1 cellular context compared by ENCODE assay signal in the genomic region with DNA sequence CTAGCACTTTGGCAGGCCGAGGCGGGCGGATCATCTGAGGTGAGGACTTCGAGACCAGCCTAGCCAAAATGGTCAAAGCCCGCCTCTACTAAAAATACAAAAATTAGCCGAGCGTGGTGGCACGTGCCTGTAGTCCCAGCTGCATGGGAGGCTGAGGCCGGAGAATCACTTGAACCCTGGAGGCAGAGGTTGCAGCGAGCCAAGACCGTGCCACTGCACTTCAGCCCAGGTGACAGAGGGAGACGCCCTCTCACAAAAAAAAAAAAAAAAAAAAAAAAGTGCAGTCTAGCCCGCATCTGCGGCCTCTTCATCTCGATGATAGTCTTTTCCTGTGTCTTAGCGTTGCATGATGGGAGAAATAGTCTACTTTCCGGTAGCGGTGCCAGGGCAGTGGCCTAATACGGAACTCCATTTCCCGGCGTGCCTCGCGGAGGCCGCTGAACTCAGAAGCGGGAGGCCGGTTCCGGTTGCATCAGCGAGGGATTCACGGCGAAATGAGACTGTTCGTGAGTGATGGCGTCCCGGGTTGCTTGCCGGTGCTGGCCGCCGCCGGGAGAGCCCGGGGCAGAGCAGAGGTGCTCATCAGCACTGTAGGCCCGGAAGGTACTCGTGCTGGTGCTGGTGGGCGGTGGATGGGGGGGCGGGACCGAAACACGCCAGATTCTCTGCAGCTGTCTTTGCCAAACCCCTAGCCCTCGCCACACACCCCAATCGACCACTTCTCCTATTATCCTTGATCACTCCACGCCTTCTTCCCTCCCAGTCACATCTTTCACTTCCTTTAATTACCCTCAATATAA.
TF ChIP-seq lines count a peak whose summit lies in the region.

TSS of gene MARS1 (plus strand) at position 472 of the 800 bp plus-strand sequence. CDS start at position 495, 23 bp downstream.

TF ChIP-seq in K562, 482 proteins besides CTCF, POLR2A, EP300 and RAD21 (continued from another document and continues in another):
- TF ChIP-seq HMGXB4 (CRISPR knock-in tag; IDR thresholded peaks at IDR 0.05) (peak; percentile 59; the same call in 1 of the 2 replicates), THRAP3 (IDR thresholded peaks at IDR 0.05; ENCODE audit: borderline replicate concordance) (no peak), C11orf30 (IDR thresholded peaks at IDR 0.05; ENCODE audit: low read depth) (peak; percentile 77), ZNF232 (CRISPR knock-in tag; IDR thresholded peaks at IDR 0.05) (no peak), ARID1B (IDR thresholded peaks at IDR 0.05) (peak; percentile 35; the same call in 1 of the 2 replicates), FOSL1 (tag; conservative IDR thresholded peaks at IDR 0.05) (peak; percentile 56; the same call in 1 of the 2 replicates), ZNF77 (CRISPR knock-in tag; IDR thresholded peaks at IDR 0.05) (no peak), FOXM1 (IDR thresholded peaks at IDR 0.05; ENCODE audit: low read depth) (peak; percentile 9; the same call in 1 of the 2 replicates), FOXM1 (CRISPR knock-in tag; IDR thresholded peaks at IDR 0.05; ENCODE audit: low read depth) (no peak), ZNF133 (CRISPR knock-in tag; IDR thresholded peaks at IDR 0.05) (no peak), STAG1 (CRISPR knock-in tag; IDR thresholded peaks at IDR 0.05; ENCODE audit: borderline replicate concordance) (no peak), E2F3 (CRISPR knock-in tag; IDR thresholded peaks at IDR 0.05) (no peak), ESRRB (CRISPR knock-in tag; IDR thresholded peaks at IDR 0.05; ENCODE audit: borderline replicate concordance) (no peak), ZNF695 (CRISPR knock-in tag; IDR thresholded peaks at IDR 0.05) (no peak), KDM1A (IDR thresholded peaks at IDR 0.05) (no peak; a peak in 1 of 4 replicates), KLF1 (tag; IDR thresholded peaks at IDR 0.05) (no peak), KHSRP (IDR thresholded peaks at IDR 0.05) (no peak), ZNF253 (CRISPR knock-in tag; conservative IDR thresholded peaks at IDR 0.05) (no peak), MYNN (IDR thresholded peaks at IDR 0.05) (no peak), MYNN (CRISPR knock-in tag; IDR thresholded peaks at IDR 0.05) (no peak), CHD1 (IDR thresholded peaks at IDR 0.05; ENCODE audit: low read length) (no peak), ZNF280A (IDR thresholded peaks at IDR 0.05; ENCODE audit: low read depth, partially characterized antibody) (no peak), MIER1 (IDR thresholded peaks at IDR 0.05; ENCODE audit: low read depth) (no peak), RB1 (IDR thresholded peaks at IDR 0.05; ENCODE audit: low read depth) (peak; percentile 52; the same call in 1 of the 2 replicates), JUN (IDR thresholded peaks at IDR 0.05; ENCODE audit: borderline replicate concordance, low read depth, low read length) (peak; percentile 72; the same call in 1 of the 2 replicates), JUN (CRISPR knock-in tag; IDR thresholded peaks at IDR 0.05; ENCODE audit: borderline replicate concordance) (no peak; the same call in 1 of the 2 replicates), EP400 (IDR thresholded peaks at IDR 0.05) (peak; percentile 100), TEAD2 (tag; IDR thresholded peaks at IDR 0.05) (no peak), LARP7 (IDR thresholded peaks at IDR 0.05) (no peak), ZNF445 (CRISPR knock-in tag; IDR thresholded peaks at IDR 0.05; ENCODE audit: low read depth) (no peak), SIN3B (IDR thresholded peaks at IDR 0.05; ENCODE audit: low read depth) (0 out of 2 replicates have a peak, but pooled peaks have one; percentile 44), BCL6 (CRISPR knock-in tag; IDR thresholded peaks at IDR 0.05) (no peak), HDGF (IDR thresholded peaks at IDR 0.05) (0 out of 2 replicates have a peak, but pooled peaks have one; percentile 54), HES1 (IDR thresholded peaks at IDR 0.05; ENCODE audit: low read depth) (no peak), ELK1 (CRISPR knock-in tag; IDR thresholded peaks at IDR 0.05) (no peak), ZNF165 (CRISPR knock-in tag; IDR thresholded peaks at IDR 0.05; ENCODE audit: borderline replicate concordance) (no peak), CHD2 (IDR thresholded peaks at IDR 0.05; ENCODE audit: low read depth, low read length) (0 out of 2 replicates have a peak, but pooled peaks have one; percentile 44), ZNF76 (CRISPR knock-in tag; IDR thresholded peaks at IDR 0.05; ENCODE audit: borderline replicate concordance) (no peak), ZZZ3 (IDR thresholded peaks at IDR 0.05) (no peak), NR2C2 (CRISPR knock-in tag; IDR thresholded peaks at IDR 0.05) (peak; percentile 87), NR2C2 (tag; IDR thresholded peaks at IDR 0.05) (peak; percentile 98), SIN3A (IDR thresholded peaks at IDR 0.05; ENCODE audit: borderline replicate concordance in 2 of 2, control insufficient read depth in 1 of 2, low read depth in 2 of 2, low read length in 2 of 2) (peak in 1 of 2 experiments; percentile 93; a peak in 3 of 4 replicates), ZKSCAN8 (CRISPR knock-in tag; IDR thresholded peaks at IDR 0.05) (no peak), ZNF75A (CRISPR knock-in tag; IDR thresholded peaks at IDR 0.05) (no peak), SRSF1 (IDR thresholded peaks at IDR 0.05; ENCODE audit: low read depth, low read length) (no peak), TCF3 (CRISPR knock-in tag; IDR thresholded peaks at IDR 0.05) (no peak)
- TF ChIP-seq, protein P1, sequence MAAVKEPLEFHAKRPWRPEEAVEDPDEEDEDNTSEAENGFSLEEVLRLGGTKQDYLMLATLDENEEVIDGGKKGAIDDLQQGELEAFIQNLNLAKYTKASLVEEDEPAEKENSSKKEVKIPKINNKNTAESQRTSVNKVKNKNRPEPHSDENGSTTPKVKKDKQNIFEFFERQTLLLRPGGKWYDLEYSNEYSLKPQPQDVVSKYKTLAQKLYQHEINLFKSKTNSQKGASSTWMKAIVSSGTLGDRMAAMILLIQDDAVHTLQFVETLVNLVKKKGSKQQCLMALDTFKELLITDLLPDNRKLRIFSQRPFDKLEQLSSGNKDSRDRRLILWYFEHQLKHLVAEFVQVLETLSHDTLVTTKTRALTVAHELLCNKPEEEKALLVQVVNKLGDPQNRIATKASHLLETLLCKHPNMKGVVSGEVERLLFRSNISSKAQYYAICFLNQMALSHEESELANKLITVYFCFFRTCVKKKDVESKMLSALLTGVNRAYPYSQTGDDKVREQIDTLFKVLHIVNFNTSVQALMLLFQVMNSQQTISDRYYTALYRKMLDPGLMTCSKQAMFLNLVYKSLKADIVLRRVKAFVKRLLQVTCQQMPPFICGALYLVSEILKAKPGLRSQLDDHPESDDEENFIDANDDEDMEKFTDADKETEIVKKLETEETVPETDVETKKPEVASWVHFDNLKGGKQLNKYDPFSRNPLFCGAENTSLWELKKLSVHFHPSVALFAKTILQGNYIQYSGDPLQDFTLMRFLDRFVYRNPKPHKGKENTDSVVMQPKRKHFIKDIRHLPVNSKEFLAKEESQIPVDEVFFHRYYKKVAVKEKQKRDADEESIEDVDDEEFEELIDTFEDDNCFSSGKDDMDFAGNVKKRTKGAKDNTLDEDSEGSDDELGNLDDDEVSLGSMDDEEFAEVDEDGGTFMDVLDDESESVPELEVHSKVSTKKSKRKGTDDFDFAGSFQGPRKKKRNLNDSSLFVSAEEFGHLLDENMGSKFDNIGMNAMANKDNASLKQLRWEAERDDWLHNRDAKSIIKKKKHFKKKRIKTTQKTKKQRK (IDR thresholded peaks at IDR 0.05; ENCODE audit: borderline replicate concordance, low read depth, low read length), result no peak
- TF ChIP-seq, protein P2, sequence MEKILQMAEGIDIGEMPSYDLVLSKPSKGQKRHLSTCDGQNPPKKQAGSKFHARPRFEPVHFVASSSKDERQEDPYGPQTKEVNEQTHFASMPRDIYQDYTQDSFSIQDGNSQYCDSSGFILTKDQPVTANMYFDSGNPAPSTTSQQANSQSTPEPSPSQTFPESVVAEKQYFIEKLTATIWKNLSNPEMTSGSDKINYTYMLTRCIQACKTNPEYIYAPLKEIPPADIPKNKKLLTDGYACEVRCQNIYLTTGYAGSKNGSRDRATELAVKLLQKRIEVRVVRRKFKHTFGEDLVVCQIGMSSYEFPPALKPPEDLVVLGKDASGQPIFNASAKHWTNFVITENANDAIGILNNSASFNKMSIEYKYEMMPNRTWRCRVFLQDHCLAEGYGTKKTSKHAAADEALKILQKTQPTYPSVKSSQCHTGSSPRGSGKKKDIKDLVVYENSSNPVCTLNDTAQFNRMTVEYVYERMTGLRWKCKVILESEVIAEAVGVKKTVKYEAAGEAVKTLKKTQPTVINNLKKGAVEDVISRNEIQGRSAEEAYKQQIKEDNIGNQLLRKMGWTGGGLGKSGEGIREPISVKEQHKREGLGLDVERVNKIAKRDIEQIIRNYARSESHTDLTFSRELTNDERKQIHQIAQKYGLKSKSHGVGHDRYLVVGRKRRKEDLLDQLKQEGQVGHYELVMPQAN (IDR thresholded peaks at IDR 0.05; ENCODE audit: borderline replicate concordance), result peak; percentile 94; the same call in 1 of the 2 replicates
- TF ChIP-seq, protein P3, sequence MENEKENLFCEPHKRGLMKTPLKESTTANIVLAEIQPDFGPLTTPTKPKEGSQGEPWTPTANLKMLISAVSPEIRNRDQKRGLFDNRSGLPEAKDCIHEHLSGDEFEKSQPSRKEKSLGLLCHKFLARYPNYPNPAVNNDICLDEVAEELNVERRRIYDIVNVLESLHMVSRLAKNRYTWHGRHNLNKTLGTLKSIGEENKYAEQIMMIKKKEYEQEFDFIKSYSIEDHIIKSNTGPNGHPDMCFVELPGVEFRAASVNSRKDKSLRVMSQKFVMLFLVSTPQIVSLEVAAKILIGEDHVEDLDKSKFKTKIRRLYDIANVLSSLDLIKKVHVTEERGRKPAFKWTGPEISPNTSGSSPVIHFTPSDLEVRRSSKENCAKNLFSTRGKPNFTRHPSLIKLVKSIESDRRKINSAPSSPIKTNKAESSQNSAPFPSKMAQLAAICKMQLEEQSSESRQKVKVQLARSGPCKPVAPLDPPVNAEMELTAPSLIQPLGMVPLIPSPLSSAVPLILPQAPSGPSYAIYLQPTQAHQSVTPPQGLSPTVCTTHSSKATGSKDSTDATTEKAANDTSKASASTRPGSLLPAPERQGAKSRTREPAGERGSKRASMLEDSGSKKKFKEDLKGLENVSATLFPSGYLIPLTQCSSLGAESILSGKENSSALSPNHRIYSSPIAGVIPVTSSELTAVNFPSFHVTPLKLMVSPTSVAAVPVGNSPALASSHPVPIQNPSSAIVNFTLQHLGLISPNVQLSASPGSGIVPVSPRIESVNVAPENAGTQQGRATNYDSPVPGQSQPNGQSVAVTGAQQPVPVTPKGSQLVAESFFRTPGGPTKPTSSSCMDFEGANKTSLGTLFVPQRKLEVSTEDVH (IDR thresholded peaks at IDR 0.05; ENCODE audit: low read depth, partially characterized antibody), result peak; percentile 69
- TF ChIP-seq, protein P4, sequence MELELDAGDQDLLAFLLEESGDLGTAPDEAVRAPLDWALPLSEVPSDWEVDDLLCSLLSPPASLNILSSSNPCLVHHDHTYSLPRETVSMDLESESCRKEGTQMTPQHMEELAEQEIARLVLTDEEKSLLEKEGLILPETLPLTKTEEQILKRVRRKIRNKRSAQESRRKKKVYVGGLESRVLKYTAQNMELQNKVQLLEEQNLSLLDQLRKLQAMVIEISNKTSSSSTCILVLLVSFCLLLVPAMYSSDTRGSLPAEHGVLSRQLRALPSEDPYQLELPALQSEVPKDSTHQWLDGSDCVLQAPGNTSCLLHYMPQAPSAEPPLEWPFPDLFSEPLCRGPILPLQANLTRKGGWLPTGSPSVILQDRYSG (tag; conservative IDR thresholded peaks at IDR 0.05; ENCODE audit: low read depth), result no peak
- TF ChIP-seq, protein P5, sequence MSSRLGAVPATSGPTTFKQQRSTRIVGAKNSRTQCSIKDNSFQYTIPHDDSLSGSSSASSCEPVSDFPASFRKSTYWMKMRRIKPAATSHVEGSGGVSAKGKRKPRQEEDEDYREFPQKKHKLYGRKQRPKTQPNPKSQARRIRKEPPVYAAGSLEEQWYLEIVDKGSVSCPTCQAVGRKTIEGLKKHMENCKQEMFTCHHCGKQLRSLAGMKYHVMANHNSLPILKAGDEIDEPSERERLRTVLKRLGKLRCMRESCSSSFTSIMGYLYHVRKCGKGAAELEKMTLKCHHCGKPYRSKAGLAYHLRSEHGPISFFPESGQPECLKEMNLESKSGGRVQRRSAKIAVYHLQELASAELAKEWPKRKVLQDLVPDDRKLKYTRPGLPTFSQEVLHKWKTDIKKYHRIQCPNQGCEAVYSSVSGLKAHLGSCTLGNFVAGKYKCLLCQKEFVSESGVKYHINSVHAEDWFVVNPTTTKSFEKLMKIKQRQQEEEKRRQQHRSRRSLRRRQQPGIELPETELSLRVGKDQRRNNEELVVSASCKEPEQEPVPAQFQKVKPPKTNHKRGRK (tag; IDR thresholded peaks at IDR 0.05), result no peak
